Comparison of ENCODE assay signal across 8 cellular contexts in genomic region chr4:76179398-76180318, GRCh38. TPM values are rescaled to one million over a fixed set of nuclear protein-coding genes. Genes with fewer than 3 reads are reported as not detected.
DNase-seq lines count a peak whose midpoint lies in the region; ATAC-seq and TF ChIP-seq lines count a peak whose summit lies in the region.

No MANE protein-coding gene starts in this region.

- H3K27me3 Mint-ChIP-seq in activated T-helper 1 cell treated with anti-CD3 and anti-CD28 coated beads, Interleukin-12 subunit alpha, Interleukin-12 subunit beta, Interleukin-2, Interleukin-4 antibody, amounts not matched to agents 30 ng/mL and 10 ng/mL and 1 ng/mL, durations not matched to agents 14 hours and 24 hours and 36 hours (ENCODE audit: insufficient read depth): no peaks in the 10 kb centered on the region

- POLR2A ChIA-PET in RWPE1 (lab: Yijun Ruan, JAX; ENCODE audit: low non-redundant PET): no interaction called here

- H4K20me1 ChIP-seq in DOHH2 (ENCODE audit: control insufficient read depth, insufficient read depth, low read depth, low read length): no peaks in the 10 kb centered on the region

- CTCF ChIA-PET in RWPE1 (lab: Yijun Ruan, JAX): interaction anchor here (0.5 to 2.1 kb wide), 34 partner anchors 9 to 1108 kb away, joined by 3 to 16 read pairs (median 4); partner anchors contain the start of genes CCDC158, FAM47E and STBD1

- no peaks in the 10 kb centered on the region for H3K27me3 ChIP-seq in DOHH2 (ENCODE audit: control insufficient read depth, low read length)

- H3K79me2 ChIP-seq in DOHH2 (ENCODE audit: control insufficient read depth, low read length): no peaks in the 10 kb centered on the region

- H3K4me1 Mint-ChIP-seq in activated T-helper 1 cell treated with anti-CD3 and anti-CD28 coated beads, Interleukin-12 subunit alpha, Interleukin-12 subunit beta, Interleukin-2, Interleukin-4 antibody, amounts not matched to agents 30 ng/mL and 10 ng/mL and 1 ng/mL, durations not matched to agents 14 hours and 24 hours and 36 hours (ENCODE audit: low read depth): no peaks in the 10 kb centered on the region

- H3K4me2 ChIP-seq in DOHH2 (ENCODE audit: low read length): no peak overlapping the region

- no peaks in the 10 kb centered on the region for H3K9me3 Mint-ChIP-seq in activated T-helper 1 cell treated with anti-CD3 and anti-CD28 coated beads, Interleukin-12 subunit alpha, Interleukin-12 subunit beta, Interleukin-2, Interleukin-4 antibody, amounts not matched to agents 30 ng/mL and 10 ng/mL and 1 ng/mL, durations not matched to agents 14 hours and 24 hours and 36 hours

- no peaks in the 10 kb centered on the region for H3K36me3 ChIP-seq in DOHH2 (ENCODE audit: control insufficient read depth, low read length)

- intact Hi-C loops in activated T-helper 1 cell treated with anti-CD3 and anti-CD28 coated beads, Interleukin-12 subunit alpha, Interleukin-12 subunit beta, Interleukin-2, Interleukin-4 antibody, amounts not matched to agents 30 ng/mL and 10 ng/mL and 1 ng/mL, durations not matched to agents 14 hours and 24 hours and 36 hours (cut with micrococcal nuclease): loop anchor here (1.0 to 10.0 kb wide), 5 partner anchors 35 to 575 kb away; no protein-coding TSS in a partner anchor

- no peaks in the 10 kb centered on the region for H3F3A ChIP-seq in DOHH2 (ENCODE audit: control insufficient read depth, insufficient read depth)

- no peaks in the 10 kb centered on the region for H3K9me2 ChIP-seq in DOHH2 (replicated peaks; ENCODE audit: control insufficient read depth, low read length)

- DNase-seq in LoVo (ENCODE audit: low spot score): peak; percentile 82
- DNase-seq in RWPE1 (ENCODE audit: low spot score): peak; percentile 87
- DNase-seq in activated T-helper 1 cell treated with anti-CD3 and anti-CD28 coated beads, Interleukin-12 subunit alpha, Interleukin-12 subunit beta, Interleukin-2, Interleukin-4 antibody, amounts not matched to agents 30 ng/mL and 10 ng/mL and 1 ng/mL, durations not matched to agents 14 hours and 24 hours and 36 hours (ENCODE audit: low spot score): peak; percentile 63
- peak; percentile 60 to 91 for DNase-seq in foreskin fibroblast
- peak in 52 of 56 donors; percentile 12 to 92 (median 70) for DNase-seq in nucleus accumbens (lab: John Stamatoyannopoulos, UW)
- peak; percentile 98 for DNase-seq in superior temporal gyrus (ENCODE audit: extremely low spot score)

- no peaks in the 10 kb centered on the region for H3K9me3 ChIP-seq in DOHH2 (ENCODE audit: control insufficient read depth, insufficient read depth, low read length)

- H3K27ac Mint-ChIP-seq in activated T-helper 1 cell treated with anti-CD3 and anti-CD28 coated beads, Interleukin-12 subunit alpha, Interleukin-12 subunit beta, Interleukin-2, Interleukin-4 antibody, amounts not matched to agents 30 ng/mL and 10 ng/mL and 1 ng/mL, durations not matched to agents 14 hours and 24 hours and 36 hours: no peak overlapping the region

- H3K4me3 ChIP-seq in DOHH2 (ENCODE audit: low read length) (no peak overlapping the region), foreskin fibroblast (ENCODE audit: low read depth in 1 of 2, low read length in 2 of 2) (no peak overlapping the region)

- peak; percentile 84 for ATAC-seq in GM21825 (IDR thresholded peaks at IDR 0.05; ENCODE audit: unreplicated experiment)

- peaks cover 2% of the 10 kb centered on the region for H3K36me3 Mint-ChIP-seq in activated T-helper 1 cell treated with anti-CD3 and anti-CD28 coated beads, Interleukin-12 subunit alpha, Interleukin-12 subunit beta, Interleukin-2, Interleukin-4 antibody, amounts not matched to agents 30 ng/mL and 10 ng/mL and 1 ng/mL, durations not matched to agents 14 hours and 24 hours and 36 hours (ENCODE audit: low read depth)

- no peak overlapping the region for H3K4me3 Mint-ChIP-seq in activated T-helper 1 cell treated with anti-CD3 and anti-CD28 coated beads, Interleukin-12 subunit alpha, Interleukin-12 subunit beta, Interleukin-2, Interleukin-4 antibody, amounts not matched to agents 30 ng/mL and 10 ng/mL and 1 ng/mL, durations not matched to agents 14 hours and 24 hours and 36 hours

- H3K27ac ChIP-seq in DOHH2 (ENCODE audit: low read depth, low read length) (no peak overlapping the region), RWPE1 (no peak overlapping the region)

- TF ChIP-seq CTCF in DOHH2 (IDR thresholded peaks at IDR 0.05; ENCODE audit: low read depth, low read length, poor library complexity, severe bottlenecking) (peak; percentile 88), RWPE1 (conservative IDR thresholded peaks at IDR 0.05; ENCODE audit: low read depth) (peak; percentile 86), foreskin fibroblast (IDR thresholded peaks at IDR 0.05; ENCODE audit: low read depth, low read length) (peak; percentile 89)

- H3K4me1 ChIP-seq in DOHH2 (ENCODE audit: control insufficient read depth, low read length): peaks cover 22% of the 10 kb centered on the region

RNA-seq across cellular contexts. Expression of gene NUP54, which starts 31.5 kb away (rescaled TPM):
- 70.6 and 75.1 TPM in 2 replicates for total RNA-seq in activated T-helper 1 cell treated with anti-CD3 and anti-CD28 coated beads, Interleukin-12 subunit alpha, Interleukin-12 subunit beta, Interleukin-2, Interleukin-4 antibody, amounts not matched to agents 30 ng/mL and 10 ng/mL and 1 ng/mL, durations not matched to agents 14 hours and 24 hours and 36 hours

RNA-seq across cellular contexts. Expression of gene SCARB2, which starts 34.0 kb away (rescaled TPM):
- 1.3 and 1.4 TPM in 2 replicates for total RNA-seq in activated T-helper 1 cell treated with anti-CD3 and anti-CD28 coated beads, Interleukin-12 subunit alpha, Interleukin-12 subunit beta, Interleukin-2, Interleukin-4 antibody, amounts not matched to agents 30 ng/mL and 10 ng/mL and 1 ng/mL, durations not matched to agents 14 hours and 24 hours and 36 hours
